Comparison of ENCODE assay signal across 1 cellular context in genomic region chr1:155061381-155062150, GRCh38.
TF ChIP-seq lines count a peak whose summit lies in the region.

No MANE protein-coding gene starts in this region.

TF ChIP-seq in GM12878, 131 proteins besides CTCF, POLR2A, EP300 and RAD21 (continued from another document):
- TF ChIP-seq CEBPZ (IDR thresholded peaks at IDR 0.05; ENCODE audit: low read depth, low read length) = no peak
- TF ChIP-seq SP1 (IDR thresholded peaks at IDR 0.05; ENCODE audit: low read depth, low read length) = no peak
- no peak for TF ChIP-seq NFXL1 (IDR thresholded peaks at IDR 0.05; ENCODE audit: borderline replicate concordance)
- TF ChIP-seq ZNF687 (IDR thresholded peaks at IDR 0.05) = no peak
- TF ChIP-seq BHLHE40 (IDR thresholded peaks at IDR 0.05; ENCODE audit: borderline replicate concordance in 1 of 2, low read depth in 2 of 2, low read length in 1 of 2) = peak; percentile 43 to 58; a peak in 2 of 4 replicates
- no peak for TF ChIP-seq CHD4 (IDR thresholded peaks at IDR 0.05)
- no peak for TF ChIP-seq ZNF274 (IDR thresholded peaks at IDR 0.05; ENCODE audit: insufficient read depth, insufficient read length)
- TF ChIP-seq TARDBP (IDR thresholded peaks at IDR 0.05; ENCODE audit: borderline replicate concordance) = no peak
